Comparison of ENCODE assay signal across 1 cellular context in genomic region chrX:1391707-1392375, GRCh38.
TF ChIP-seq lines count a peak whose summit lies in the region.

Gene SLC25A6 (minus strand): TSS chrX:1392113. CDS start chrX:1392009, 104 bp downstream.

TF ChIP-seq in HepG2, 621 proteins besides CTCF, POLR2A, EP300 and RAD21 (continued from another document and continues in another):
- peak; percentile 59; the same call in 1 of the 2 replicates for TF ChIP-seq ZNF574 (CRISPR knock-in tag; IDR thresholded peaks at IDR 0.05)
- TF ChIP-seq ZBED4 (CRISPR knock-in tag; IDR thresholded peaks at IDR 0.05; ENCODE audit: borderline replicate concordance): no peak
- TF ChIP-seq ZNF124 (CRISPR knock-in tag; IDR thresholded peaks at IDR 0.05): peak; percentile 64; the same call in 1 of the 2 replicates
- peak; percentile 51; the same call in 1 of the 2 replicates for TF ChIP-seq TARDBP (CRISPR knock-in tag; IDR thresholded peaks at IDR 0.05)
- peak; percentile 66; the same call in 1 of the 2 replicates for TF ChIP-seq ZNF20 (CRISPR knock-in tag; IDR thresholded peaks at IDR 0.05)
- TF ChIP-seq ZHX1 (CRISPR knock-in tag; IDR thresholded peaks at IDR 0.05; ENCODE audit: low read depth): no peak
- peak; percentile 25; the same call in 1 of the 2 replicates for TF ChIP-seq ZNF629 (CRISPR knock-in tag; conservative IDR thresholded peaks at IDR 0.05)
- peak; percentile 15; the same call in 1 of the 2 replicates for TF ChIP-seq ERF (CRISPR knock-in tag; IDR thresholded peaks at IDR 0.05)
- 0 out of 2 replicates have a peak, but pooled peaks have one; percentile 9 for TF ChIP-seq HINFP (CRISPR knock-in tag; IDR thresholded peaks at IDR 0.05; ENCODE audit: low read depth)
- TF ChIP-seq ZNF33B (CRISPR knock-in tag; IDR thresholded peaks at IDR 0.05): 0 out of 2 replicates have a peak, but pooled peaks have one; percentile 49
- TF ChIP-seq ZSCAN12 (CRISPR knock-in tag; IDR thresholded peaks at IDR 0.05): no peak; the same call in 1 of the 2 replicates
- TF ChIP-seq ZBTB43 (CRISPR knock-in tag; conservative IDR thresholded peaks at IDR 0.05): 0 out of 2 replicates have a peak, but pooled peaks have one; percentile 48
- TF ChIP-seq JUN (CRISPR knock-in tag; IDR thresholded peaks at IDR 0.05): no peak
- peak; percentile 7; the same call in 1 of the 2 replicates for TF ChIP-seq ETV6 (CRISPR knock-in tag; conservative IDR thresholded peaks at IDR 0.05)
- no peak for TF ChIP-seq SIN3B (IDR thresholded peaks at IDR 0.05; ENCODE audit: low read length)
- TF ChIP-seq, protein P1, sequence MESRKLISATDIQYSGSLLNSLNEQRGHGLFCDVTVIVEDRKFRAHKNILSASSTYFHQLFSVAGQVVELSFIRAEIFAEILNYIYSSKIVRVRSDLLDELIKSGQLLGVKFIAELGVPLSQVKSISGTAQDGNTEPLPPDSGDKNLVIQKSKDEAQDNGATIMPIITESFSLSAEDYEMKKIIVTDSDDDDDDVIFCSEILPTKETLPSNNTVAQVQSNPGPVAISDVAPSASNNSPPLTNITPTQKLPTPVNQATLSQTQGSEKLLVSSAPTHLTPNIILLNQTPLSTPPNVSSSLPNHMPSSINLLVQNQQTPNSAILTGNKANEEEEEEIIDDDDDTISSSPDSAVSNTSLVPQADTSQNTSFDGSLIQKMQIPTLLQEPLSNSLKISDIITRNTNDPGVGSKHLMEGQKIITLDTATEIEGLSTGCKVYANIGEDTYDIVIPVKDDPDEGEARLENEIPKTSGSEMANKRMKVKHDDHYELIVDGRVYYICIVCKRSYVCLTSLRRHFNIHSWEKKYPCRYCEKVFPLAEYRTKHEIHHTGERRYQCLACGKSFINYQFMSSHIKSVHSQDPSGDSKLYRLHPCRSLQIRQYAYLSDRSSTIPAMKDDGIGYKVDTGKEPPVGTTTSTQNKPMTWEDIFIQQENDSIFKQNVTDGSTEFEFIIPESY (CRISPR knock-in tag; IDR thresholded peaks at IDR 0.05): no peak
- TF ChIP-seq ZNF557 (CRISPR knock-in tag; IDR thresholded peaks at IDR 0.05): no peak
- TF ChIP-seq FOXO1 (CRISPR knock-in tag; IDR thresholded peaks at IDR 0.05): no peak; the same call in none of the 2 replicates
- no peak for TF ChIP-seq TERF1 (CRISPR knock-in tag; IDR thresholded peaks at IDR 0.05)
- no peak for TF ChIP-seq PBX3 (CRISPR knock-in tag; IDR thresholded peaks at IDR 0.05; ENCODE audit: borderline replicate concordance)
- no peak for TF ChIP-seq IRF2 (CRISPR knock-in tag; IDR thresholded peaks at IDR 0.05)
- TF ChIP-seq ZSCAN5A (CRISPR knock-in tag; IDR thresholded peaks at IDR 0.05; ENCODE audit: borderline replicate concordance): no peak; the same call in 1 of the 2 replicates
- TF ChIP-seq MEF2D (CRISPR knock-in tag; IDR thresholded peaks at IDR 0.05): no peak
- TF ChIP-seq ZBTB1 (CRISPR knock-in tag; IDR thresholded peaks at IDR 0.05; ENCODE audit: borderline replicate concordance): no peak
- peak; percentile 34 for TF ChIP-seq POGK (CRISPR knock-in tag; conservative IDR thresholded peaks at IDR 0.05)
- no peak for TF ChIP-seq ZNF878 (CRISPR knock-in tag; IDR thresholded peaks at IDR 0.05)
- no peak for TF ChIP-seq CC2D1A (CRISPR knock-in tag; IDR thresholded peaks at IDR 0.05)
- TF ChIP-seq HIVEP1 (CRISPR knock-in tag; IDR thresholded peaks at IDR 0.05): peak; percentile 49; the same call in 1 of the 2 replicates
- 0 out of 2 replicates have a peak, but pooled peaks have one; percentile 65 for TF ChIP-seq TOPORS (CRISPR knock-in tag; IDR thresholded peaks at IDR 0.05)
- no peak for TF ChIP-seq THYN1 (CRISPR knock-in tag; IDR thresholded peaks at IDR 0.05; ENCODE audit: borderline replicate concordance, low read depth)
- TF ChIP-seq ZNF724P (CRISPR knock-in tag; IDR thresholded peaks at IDR 0.05; ENCODE audit: borderline replicate concordance): 0 out of 2 replicates have a peak, but pooled peaks have one; percentile 30
- TF ChIP-seq, protein P2, sequence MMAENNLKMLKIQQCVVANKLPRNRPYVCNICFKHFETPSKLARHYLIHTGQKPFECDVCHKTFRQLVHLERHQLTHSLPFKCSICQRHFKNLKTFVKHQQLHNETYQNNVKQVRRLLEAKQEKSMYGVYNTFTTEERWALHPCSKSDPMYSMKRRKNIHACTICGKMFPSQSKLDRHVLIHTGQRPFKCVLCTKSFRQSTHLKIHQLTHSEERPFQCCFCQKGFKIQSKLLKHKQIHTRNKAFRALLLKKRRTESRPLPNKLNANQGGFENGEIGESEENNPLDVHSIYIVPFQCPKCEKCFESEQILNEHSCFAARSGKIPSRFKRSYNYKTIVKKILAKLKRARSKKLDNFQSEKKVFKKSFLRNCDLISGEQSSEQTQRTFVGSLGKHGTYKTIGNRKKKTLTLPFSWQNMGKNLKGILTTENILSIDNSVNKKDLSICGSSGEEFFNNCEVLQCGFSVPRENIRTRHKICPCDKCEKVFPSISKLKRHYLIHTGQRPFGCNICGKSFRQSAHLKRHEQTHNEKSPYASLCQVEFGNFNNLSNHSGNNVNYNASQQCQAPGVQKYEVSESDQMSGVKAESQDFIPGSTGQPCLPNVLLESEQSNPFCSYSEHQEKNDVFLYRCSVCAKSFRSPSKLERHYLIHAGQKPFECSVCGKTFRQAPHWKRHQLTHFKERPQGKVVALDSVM (CRISPR knock-in tag; IDR thresholded peaks at IDR 0.05): 0 out of 2 replicates have a peak, but pooled peaks have one; percentile 23
